In the genomic region with DNA sequence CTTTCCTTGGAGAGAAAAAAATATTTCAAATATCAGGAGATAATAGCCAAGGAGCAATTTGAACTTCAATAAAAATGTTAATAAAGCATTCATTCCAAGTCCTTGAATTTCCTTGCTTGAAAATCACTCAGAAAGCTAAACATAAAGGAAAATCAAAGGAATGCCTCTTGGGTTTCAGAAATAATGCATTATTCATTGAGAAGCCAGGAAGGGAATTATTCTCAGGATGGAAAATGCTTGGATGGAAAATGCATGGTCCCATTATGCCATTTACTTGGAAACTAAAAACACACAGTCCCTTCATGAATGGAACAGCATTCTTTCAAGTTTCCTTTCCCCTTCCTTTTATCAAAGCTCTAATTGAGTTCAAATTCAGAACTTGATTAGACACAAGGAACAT, we compare ENCODE assay signal across 17 cellular contexts.
A peak's percentile ranks its signal among the peaks of the same experiment; 100 is the strongest.
DNase-seq lines count a peak whose midpoint lies in the region; ATAC-seq and TF ChIP-seq lines count a peak whose summit lies in the region.
"Had no signal": no experiment of that assay in that cellular context is flagged by ENCODE, and none has a peak within 500 bp of the region (broad histone marks: within the 10 kb centered on the region; RNA-seq: fewer than 3 reads in every experiment).

No MANE protein-coding gene starts in this region.

- H3K27me3 Mint-ChIP-seq in GM23338 (ENCODE audit: insufficient read depth, low read depth, poor library complexity) (no peaks in the 10 kb centered on the region), neural crest cell (ENCODE audit: low read depth) (no peaks in the 10 kb centered on the region)
- H3K27me3 Mint-ChIP-seq in activated T-cell treated with anti-CD3 and anti-CD28 coated beads, Interleukin-2, amount 50 U/mL, for 24 hours: peaks cover 11% of the 10 kb centered on the region

- H4K20me1 ChIP-seq in GM23338 (replicated peaks; ENCODE audit: insufficient read depth): no peaks in the 10 kb centered on the region
- no peaks in the 10 kb centered on the region for H4K20me1 ChIP-seq in smooth muscle cell (ENCODE audit: low read depth)

- H3K9me3 ChIP-seq in adipocyte (ENCODE audit: control insufficient read depth, low read length) (no peaks in the 10 kb centered on the region), smooth muscle cell (replicated peaks; ENCODE audit: low read depth) (no peaks in the 10 kb centered on the region)

- no peak overlapping the region for H3K4me3 ChIP-seq in GM23338
- H3K4me3 ChIP-seq in adipocyte (ENCODE audit: low read length): no peak overlapping the region
- no peak overlapping the region for H3K4me3 ChIP-seq in smooth muscle cell

- H2AFZ ChIP-seq in GM23338 (no peak overlapping the region), smooth muscle cell (ENCODE audit: low read depth) (no peak overlapping the region)

- H3K27me3 ChIP-seq in GM23338 (ENCODE audit: insufficient read depth): no peaks in the 10 kb centered on the region
- no peaks in the 10 kb centered on the region for H3K27me3 ChIP-seq in adipocyte (replicated peaks; ENCODE audit: control insufficient read depth, insufficient read depth, low read length)
- H3K27me3 ChIP-seq in smooth muscle cell (ENCODE audit: low read depth): no peaks in the 10 kb centered on the region

- DNase-seq in GM23338 (ENCODE audit: low spot score): no peak
- DNase-seq in adipocyte (ENCODE audit: low read depth): peak; percentile 6
- peak; percentile 35 for DNase-seq in fibroblast of peridontal ligament (ENCODE audit: extremely low read depth)
- DNase-seq in neural crest cell (ENCODE audit: low read depth, low spot score): no peak
- DNase-seq in activated T-cell treated with anti-CD3 and anti-CD28 coated beads, Interleukin-2, amount 50 U/mL, for 24 hours: no peak
- no peak for DNase-seq in smooth muscle cell (lab: John Stamatoyannopoulos, UW; ENCODE audit: unreplicated experiment)
- DNase-seq: C1 segment of cervical spinal cord, HCEC 1CT, MM.1S, NCI-H1092, NCI-H1436 treated with DMSO at 0.1 percent for 48 hours, NCI-H2029, NCI-H2171 had no signal

- H3K36me3 ChIP-seq in GM23338 (ENCODE audit: insufficient read depth): no peaks in the 10 kb centered on the region
- peaks cover 25% of the 10 kb centered on the region for H3K36me3 ChIP-seq in adipocyte (ENCODE audit: control insufficient read depth, insufficient read depth, low read length, severe bottlenecking)
- no peaks in the 10 kb centered on the region for H3K36me3 ChIP-seq in smooth muscle cell (ENCODE audit: low read depth)

- peaks cover 22% of the 10 kb centered on the region for H3K4me1 ChIP-seq in GM23338 (ENCODE audit: insufficient read depth)
- H3K4me1 ChIP-seq in adipocyte (ENCODE audit: control insufficient read depth, insufficient read depth, low read length): peaks cover 28% of the 10 kb centered on the region
- peaks cover 7% of the 10 kb centered on the region for H3K4me1 ChIP-seq in smooth muscle cell (ENCODE audit: low read depth)

- H3K4me2 ChIP-seq in GM23338 (peak overlapping the region; percentile 33; the same call in 1 of the 2 replicates), smooth muscle cell (no peak overlapping the region)

- H3K27ac ChIP-seq in GM23338 (ENCODE audit: low read depth) (no peak overlapping the region), smooth muscle cell (ENCODE audit: low read depth) (no peak overlapping the region)

- ATAC-seq in GM23338 (no peak), GM21360 (IDR thresholded peaks at IDR 0.05; ENCODE audit: unreplicated experiment) (no peak), GM21447 (IDR thresholded peaks at IDR 0.05; ENCODE audit: unreplicated experiment) (no peak)
- ATAC-seq: Panc1, Right ventricle myocardium inferior had no signal

- H3K27ac Mint-ChIP-seq in GM23338: no peak overlapping the region
- H3K27ac Mint-ChIP-seq in neural crest cell (ENCODE audit: unreplicated experiment): peak overlapping the region; percentile 86
- no peak overlapping the region for H3K27ac Mint-ChIP-seq in activated T-cell treated with anti-CD3 and anti-CD28 coated beads, Interleukin-2, amount 50 U/mL, for 24 hours

- H3F3A ChIP-seq in GM23338 (replicated peaks; ENCODE audit: low read depth): no peaks in the 10 kb centered on the region
- no peaks in the 10 kb centered on the region for H3F3A ChIP-seq in smooth muscle cell (ENCODE audit: low read depth)

- H3K9me3 Mint-ChIP-seq in GM23338 (no peaks in the 10 kb centered on the region; the same call in 2 of the 3 replicates), neural crest cell (peaks cover 9% of the 10 kb centered on the region)
- H3K9me3 Mint-ChIP-seq in activated T-cell treated with anti-CD3 and anti-CD28 coated beads, Interleukin-2, amount 50 U/mL, for 24 hours: no peaks in the 10 kb centered on the region

- H3K4me1 Mint-ChIP-seq in GM23338 (peaks cover 25% of the 10 kb centered on the region), neural crest cell (peaks cover 35% of the 10 kb centered on the region)
- H3K4me1 Mint-ChIP-seq in activated T-cell treated with anti-CD3 and anti-CD28 coated beads, Interleukin-2, amount 50 U/mL, for 24 hours (ENCODE audit: low read depth): no peaks in the 10 kb centered on the region

- H3K4me3 Mint-ChIP-seq in GM23338 (no peak overlapping the region), neural crest cell (no peak overlapping the region)
- H3K4me3 Mint-ChIP-seq in activated T-cell treated with anti-CD3 and anti-CD28 coated beads, Interleukin-2, amount 50 U/mL, for 24 hours: no peak overlapping the region

- H3K9ac ChIP-seq in adipocyte (ENCODE audit: low read length) (no peak overlapping the region), smooth muscle cell (ENCODE audit: low read depth) (no peak overlapping the region)

- H3K9me2 ChIP-seq in GM23338 (ENCODE audit: insufficient read depth): peaks cover 12% of the 10 kb centered on the region

- H3K79me2 ChIP-seq in GM23338 (replicated peaks; ENCODE audit: insufficient read depth) (no peaks in the 10 kb centered on the region), smooth muscle cell (ENCODE audit: low read depth) (no peaks in the 10 kb centered on the region)

- TF ChIP-seq CTCF in GM23338 (conservative IDR thresholded peaks at IDR 0.05; ENCODE audit: low read depth in 2 of 2) (no peak), neural crest cell (conservative IDR thresholded peaks at IDR 0.05) (no peak), smooth muscle cell (IDR thresholded peaks at IDR 0.05; ENCODE audit: borderline replicate concordance, insufficient read depth, poor library complexity, severe bottlenecking) (no peak)

- H3K36me3 Mint-ChIP-seq in GM23338 (ENCODE audit: low read depth) (peaks cover 3% of the 10 kb centered on the region; the same call in 1 of the 3 replicates), neural crest cell (ENCODE audit: low read depth) (peaks cover 9% of the 10 kb centered on the region)
- no peaks in the 10 kb centered on the region for H3K36me3 Mint-ChIP-seq in activated T-cell treated with anti-CD3 and anti-CD28 coated beads, Interleukin-2, amount 50 U/mL, for 24 hours (ENCODE audit: low read depth)

TF ChIP-seq in GM23338, 12 proteins besides CTCF, POLR2A, EP300 and RAD21 (continues in another document):
- TF ChIP-seq ZNF114 (CRISPR knock-in tag; IDR thresholded peaks at IDR 0.05) (no peak), EZH2phosphoT487 (IDR thresholded peaks at IDR 0.05; ENCODE audit: unreplicated experiment) (no peak), NANOG (IDR thresholded peaks at IDR 0.05; ENCODE audit: borderline replicate concordance) (no peak), CREB1 (CRISPR knock-in tag; IDR thresholded peaks at IDR 0.05; ENCODE audit: low read depth) (no peak), POLR2AphosphoS5 (IDR thresholded peaks at IDR 0.05; ENCODE audit: low read depth) (no peak), REST (IDR thresholded peaks at IDR 0.05; ENCODE audit: unreplicated experiment) (no peak), JUNB (IDR thresholded peaks at IDR 0.05; ENCODE audit: unreplicated experiment) (no peak), EZH2 (IDR thresholded peaks at IDR 0.05; ENCODE audit: low read depth, unreplicated experiment) (no peak)
- TF ChIP-seq, protein P1, sequence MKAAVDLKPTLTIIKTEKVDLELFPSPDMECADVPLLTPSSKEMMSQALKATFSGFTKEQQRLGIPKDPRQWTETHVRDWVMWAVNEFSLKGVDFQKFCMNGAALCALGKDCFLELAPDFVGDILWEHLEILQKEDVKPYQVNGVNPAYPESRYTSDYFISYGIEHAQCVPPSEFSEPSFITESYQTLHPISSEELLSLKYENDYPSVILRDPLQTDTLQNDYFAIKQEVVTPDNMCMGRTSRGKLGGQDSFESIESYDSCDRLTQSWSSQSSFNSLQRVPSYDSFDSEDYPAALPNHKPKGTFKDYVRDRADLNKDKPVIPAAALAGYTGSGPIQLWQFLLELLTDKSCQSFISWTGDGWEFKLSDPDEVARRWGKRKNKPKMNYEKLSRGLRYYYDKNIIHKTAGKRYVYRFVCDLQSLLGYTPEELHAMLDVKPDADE (IDR thresholded peaks at IDR 0.05): no peak

Comparison
In these comparisons a context has a peak if more than half of its experiments do, and no peak if none do; other contexts are left out.
1. DNase-seq: peak in adipocyte (single experiment) and fibroblast of peridontal ligament (single experiment); none in GM23338 (single experiment), neural crest cell (single experiment), activated T-cell treated with anti-CD3 and anti-CD28 coated beads, Interleukin-2, amount 50 U/mL, for 24 hours (single experiment) and smooth muscle cell (single experiment).